ENCODE assay signal across 8 cellular contexts in the genomic region with DNA sequence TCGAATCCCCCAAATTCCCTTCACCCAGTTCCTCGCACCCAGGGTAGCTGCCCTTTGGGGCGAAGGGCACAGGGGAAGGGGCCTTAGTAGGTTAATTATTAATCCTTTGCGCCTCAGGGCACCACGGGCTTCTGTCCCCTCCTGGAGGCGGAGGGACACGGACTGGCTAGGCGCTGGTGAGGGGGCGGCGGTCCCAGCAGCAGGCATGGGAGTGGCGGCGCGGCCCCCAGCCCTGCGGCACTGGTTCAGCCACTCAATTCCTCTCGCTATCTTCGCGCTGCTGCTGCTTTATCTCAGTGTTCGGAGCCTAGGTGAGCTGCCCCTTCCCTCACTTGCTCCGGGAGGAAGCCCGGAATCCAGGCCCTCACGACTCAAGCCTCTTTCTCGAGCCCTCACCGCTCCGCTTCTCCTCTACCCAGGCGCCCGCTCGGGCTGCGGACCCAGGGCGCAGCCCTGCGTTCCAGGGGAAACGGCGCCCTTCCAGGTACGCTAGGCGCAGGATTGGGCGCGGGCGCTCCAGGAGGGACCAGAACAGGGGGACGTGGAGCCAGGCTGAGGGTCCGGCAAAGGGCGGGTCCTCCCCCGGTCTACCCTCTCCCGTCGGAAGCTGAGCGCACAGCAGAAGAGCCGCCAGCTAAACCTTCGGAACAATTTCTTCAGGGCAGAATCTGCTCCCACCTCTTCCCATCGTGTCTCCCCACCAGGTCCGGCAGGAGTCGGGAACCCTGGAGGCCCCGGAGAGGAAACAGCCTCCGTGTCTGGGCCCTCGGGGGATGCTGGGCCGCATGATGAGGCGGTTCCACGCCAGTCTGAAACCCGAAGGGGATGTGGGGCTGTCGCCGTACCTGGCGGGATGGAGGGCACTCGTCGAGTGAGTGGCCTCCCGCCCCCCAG. TPM values are rescaled to one million over a fixed set of nuclear protein-coding genes. Genes with fewer than 3 reads are reported as not detected.
DNase-seq lines count a peak whose midpoint lies in the region; ATAC-seq and TF ChIP-seq lines count a peak whose summit lies in the region.

TSS of gene GLTPD2 (plus strand) at position 158 of the 894 bp plus-strand sequence. CDS start at position 206, 48 bp downstream.

- H3K4me3 ChIP-seq in HCT116 (replicated peaks in 1 of 2; ENCODE audit: low read depth in 1 of 2, low read length in 2 of 2) (peak within 1 kb of the TSS; percentile 61 to 66), thymus (ENCODE audit: low read length) (peak within 1 kb of the TSS; percentile 66)

- H3K27ac ChIP-seq in C4-2B (peak within 1 kb of the TSS; percentile 87), HCT116 (ENCODE audit: low read depth, low read length) (peak within 1 kb of the TSS; percentile 98), angular gyrus (ENCODE audit: low read depth, low read length) (peak within 1 kb of the TSS; percentile 92), thymus (ENCODE audit: low read depth) (peak within 1 kb of the TSS; percentile 86)

- H3K9me3 ChIP-seq in HCT116 (ENCODE audit: control insufficient read depth in 1 of 2, insufficient read depth in 1 of 2, low read depth in 1 of 2, low read length in 2 of 2) (no peaks in the 10 kb centered on the region), thymus (ENCODE audit: control insufficient read depth) (no peaks in the 10 kb centered on the region)

- no TSS peak for BruUV-seq in HCT116 (replicated peaks; lab: Mats Ljungman, UMichigan)

- no peaks in the 10 kb centered on the region for H3K27me3 ChIP-seq in HCT116 (ENCODE audit: insufficient read depth, low read length)
- H3K27me3 ChIP-seq in thymus (ENCODE audit: control insufficient read depth, insufficient read depth), result peaks cover 71% of the 10 kb centered on the region

- peaks cover 25 to 36% of the 10 kb centered on the region in 2 experiments for H3K4me1 ChIP-seq in HCT116 (ENCODE audit: control insufficient read depth in 1 of 2, insufficient read depth in 2 of 2, low read length in 2 of 2)
- peaks cover 9% of the 10 kb centered on the region for H3K4me1 ChIP-seq in thymus (ENCODE audit: control insufficient read depth, insufficient read depth, low read length)

- POLR2A ChIA-PET in HCT116 (lab: Charles Lee), result interaction anchor here (1.3 kb wide), 1 partner anchor 18 kb away, joined by 5 read pairs; the partner anchor contains the start of gene PLD2

- no peak within 1 kb of the TSS for H2AFZ ChIP-seq in HCT116 (ENCODE audit: low read depth, low read length, poor library complexity, severe bottlenecking)

- H3K9me2 ChIP-seq in HCT116 (ENCODE audit: insufficient read depth), result no peaks in the 10 kb centered on the region

- CTCF ChIA-PET in HCT116 (lab: Charles Lee), result interaction anchor here (1.2 to 3.6 kb wide), 12 partner anchors 10 to 222 kb away, joined by 3 to 19 read pairs (median 6); partner anchors contain the start of genes ARRB2, CHRNE, MED11 and PLD2

- TF ChIP-seq CTCF in C4-2B (conservative IDR thresholded peaks at IDR 0.05), result no peak
- TF ChIP-seq CTCF in HCT116 (IDR thresholded peaks at IDR 0.05 in 2 of 3, conservative IDR thresholded peaks at IDR 0.05 in 1 of 3; ENCODE audit: borderline replicate concordance in 1 of 3, insufficient read depth in 1 of 3, low read depth in 2 of 3, low read length in 2 of 3), result no peak

- DNase-seq in HCT116 (ENCODE audit: low read depth, low spot score) (no peak), left colon (peak in 1 of 2 donors; percentile 33), foreskin melanocyte (no peak), globus pallidus (ENCODE audit: low spot score) (no peak), NCI-H446 treated with DMSO at 0.1 percent for 48 hours (lab: John Stamatoyannopoulos, UW) (no peak)

- no peak for TF ChIP-seq POLR2A in HCT116 (IDR thresholded peaks at IDR 0.05; ENCODE audit: borderline replicate concordance, extremely low read depth, insufficient read depth, insufficient read length)

- H3K4me2 ChIP-seq in HCT116 (ENCODE audit: low read length), result peak within 1 kb of the TSS; percentile 92

- H3K36me3 ChIP-seq in HCT116 (ENCODE audit: control insufficient read depth in 1 of 2, insufficient read depth in 2 of 2, low read length in 2 of 2) (no peaks in the 10 kb centered on the region), thymus (ENCODE audit: control insufficient read depth, insufficient read depth) (no peaks in the 10 kb centered on the region)

- WGBS in thymus, result 18% methylated on average over 62 of the region's 62 CpGs

- peaks cover 8% of the 10 kb centered on the region; the same call in 1 of the 2 replicates for H3K79me2 ChIP-seq in HCT116 (ENCODE audit: insufficient read depth, low read length)

- H4K20me1 ChIP-seq in HCT116 (ENCODE audit: insufficient read depth), result no peaks in the 10 kb centered on the region

- peak within 1 kb of the TSS; percentile 79 for H3K9ac ChIP-seq in HCT116 (ENCODE audit: low read length)

- RAD21 ChIA-PET in HCT116 (lab: Charles Lee; ENCODE audit: low non-redundant PET in 1 of 2, low total read pairs in 2 of 2, uncharacterized antibody in 2 of 2, unreplicated experiment in 2 of 2), result interaction anchor here (1.4 to 1.5 kb wide), 2 partner anchors 58 to 79 kb away, joined by 4 to 6 read pairs; partner anchors contain the start of genes ARRB2 (in 1 of the 2) and MED11 (in 1 of the 2)

- intact Hi-C loops in HCT116 (cut with micrococcal nuclease), result no loop called here
- intact Hi-C loops in left colon (cut with DNase I, micrococcal nuclease), result loop anchor here (5.0 to 10.0 kb wide), 3 partner anchors 54 to 98 kb away; partner anchors contain the start of genes CXCL16 (in 1 of the 2), MED11 (in 1 of the 2) and ZMYND15 (in 1 of the 2)

- ATAC-seq in HCT116, result no peak
- ATAC-seq in left colon, result peak; percentile 24

- no peak for TF ChIP-seq RAD21 in HCT116 (IDR thresholded peaks at IDR 0.05; ENCODE audit: low read depth)

TF ChIP-seq in HCT116, 20 proteins besides CTCF, POLR2A, EP300 and RAD21 (continues in another document):
- TF ChIP-seq EZH2 (IDR thresholded peaks at IDR 0.05) (no peak), JUND (IDR thresholded peaks at IDR 0.05) (no peak), SIN3A (IDR thresholded peaks at IDR 0.05; ENCODE audit: low read depth) (no peak), SP1 (IDR thresholded peaks at IDR 0.05; ENCODE audit: low read depth) (no peak), ZNF274 (IDR thresholded peaks at IDR 0.05; ENCODE audit: low read depth, low read length) (no peak), EGR1 (IDR thresholded peaks at IDR 0.05; ENCODE audit: low read depth) (no peak), SRF (IDR thresholded peaks at IDR 0.05; ENCODE audit: low read depth) (no peak), ELF1 (IDR thresholded peaks at IDR 0.05; ENCODE audit: borderline replicate concordance, low read depth) (no peak), CBX3 (IDR thresholded peaks at IDR 0.05; ENCODE audit: low read depth) (no peak), POLR2AphosphoS5 (IDR thresholded peaks at IDR 0.05; ENCODE audit: low read depth, low read length) (no peak), TCF7L2 (IDR thresholded peaks at IDR 0.05; ENCODE audit: borderline replicate concordance, extremely low read depth, insufficient read depth, insufficient read length) (no peak), YY1 (IDR thresholded peaks at IDR 0.05; ENCODE audit: extremely low read depth, insufficient replicate concordance, low read depth, low read length) (no peak)
- TF ChIP-seq, protein P1, sequence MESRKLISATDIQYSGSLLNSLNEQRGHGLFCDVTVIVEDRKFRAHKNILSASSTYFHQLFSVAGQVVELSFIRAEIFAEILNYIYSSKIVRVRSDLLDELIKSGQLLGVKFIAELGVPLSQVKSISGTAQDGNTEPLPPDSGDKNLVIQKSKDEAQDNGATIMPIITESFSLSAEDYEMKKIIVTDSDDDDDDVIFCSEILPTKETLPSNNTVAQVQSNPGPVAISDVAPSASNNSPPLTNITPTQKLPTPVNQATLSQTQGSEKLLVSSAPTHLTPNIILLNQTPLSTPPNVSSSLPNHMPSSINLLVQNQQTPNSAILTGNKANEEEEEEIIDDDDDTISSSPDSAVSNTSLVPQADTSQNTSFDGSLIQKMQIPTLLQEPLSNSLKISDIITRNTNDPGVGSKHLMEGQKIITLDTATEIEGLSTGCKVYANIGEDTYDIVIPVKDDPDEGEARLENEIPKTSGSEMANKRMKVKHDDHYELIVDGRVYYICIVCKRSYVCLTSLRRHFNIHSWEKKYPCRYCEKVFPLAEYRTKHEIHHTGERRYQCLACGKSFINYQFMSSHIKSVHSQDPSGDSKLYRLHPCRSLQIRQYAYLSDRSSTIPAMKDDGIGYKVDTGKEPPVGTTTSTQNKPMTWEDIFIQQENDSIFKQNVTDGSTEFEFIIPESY (IDR thresholded peaks at IDR 0.05; ENCODE audit: extremely low read depth, insufficient replicate concordance, low read length), result no peak
- TF ChIP-seq, protein P2, sequence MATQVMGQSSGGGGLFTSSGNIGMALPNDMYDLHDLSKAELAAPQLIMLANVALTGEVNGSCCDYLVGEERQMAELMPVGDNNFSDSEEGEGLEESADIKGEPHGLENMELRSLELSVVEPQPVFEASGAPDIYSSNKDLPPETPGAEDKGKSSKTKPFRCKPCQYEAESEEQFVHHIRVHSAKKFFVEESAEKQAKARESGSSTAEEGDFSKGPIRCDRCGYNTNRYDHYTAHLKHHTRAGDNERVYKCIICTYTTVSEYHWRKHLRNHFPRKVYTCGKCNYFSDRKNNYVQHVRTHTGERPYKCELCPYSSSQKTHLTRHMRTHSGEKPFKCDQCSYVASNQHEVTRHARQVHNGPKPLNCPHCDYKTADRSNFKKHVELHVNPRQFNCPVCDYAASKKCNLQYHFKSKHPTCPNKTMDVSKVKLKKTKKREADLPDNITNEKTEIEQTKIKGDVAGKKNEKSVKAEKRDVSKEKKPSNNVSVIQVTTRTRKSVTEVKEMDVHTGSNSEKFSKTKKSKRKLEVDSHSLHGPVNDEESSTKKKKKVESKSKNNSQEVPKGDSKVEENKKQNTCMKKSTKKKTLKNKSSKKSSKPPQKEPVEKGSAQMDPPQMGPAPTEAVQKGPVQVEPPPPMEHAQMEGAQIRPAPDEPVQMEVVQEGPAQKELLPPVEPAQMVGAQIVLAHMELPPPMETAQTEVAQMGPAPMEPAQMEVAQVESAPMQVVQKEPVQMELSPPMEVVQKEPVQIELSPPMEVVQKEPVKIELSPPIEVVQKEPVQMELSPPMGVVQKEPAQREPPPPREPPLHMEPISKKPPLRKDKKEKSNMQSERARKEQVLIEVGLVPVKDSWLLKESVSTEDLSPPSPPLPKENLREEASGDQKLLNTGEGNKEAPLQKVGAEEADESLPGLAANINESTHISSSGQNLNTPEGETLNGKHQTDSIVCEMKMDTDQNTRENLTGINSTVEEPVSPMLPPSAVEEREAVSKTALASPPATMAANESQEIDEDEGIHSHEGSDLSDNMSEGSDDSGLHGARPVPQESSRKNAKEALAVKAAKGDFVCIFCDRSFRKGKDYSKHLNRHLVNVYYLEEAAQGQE (IDR thresholded peaks at IDR 0.05; ENCODE audit: low read depth), result no peak
- TF ChIP-seq, protein P3, sequence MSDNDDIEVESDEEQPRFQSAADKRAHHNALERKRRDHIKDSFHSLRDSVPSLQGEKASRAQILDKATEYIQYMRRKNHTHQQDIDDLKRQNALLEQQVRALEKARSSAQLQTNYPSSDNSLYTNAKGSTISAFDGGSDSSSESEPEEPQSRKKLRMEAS (IDR thresholded peaks at IDR 0.05), result no peak

RNA-seq across cellular contexts. Expression of gene GLTPD2, which starts in this region (rescaled TPM):
- not detected for total RNA-seq in HCT116 (2021; ENCODE audit: unreplicated experiment)
- 0.07 and 0.20 TPM in 2 replicates for polyA plus RNA-seq in HCT116 (2012)
- under 1 TPM; 0.49 to 0.61 TPM for total RNA-seq in left colon
- 0.16 TPM for polyA plus RNA-seq in thymus

Comparison
In these comparisons a context has a peak if more than half of its experiments do, and no peak if none do; other contexts are left out.
1. Peak in ATAC-seq in left colon; RNA of the gene not detected or under 1 TPM.